Comparison of ENCODE assay signal across 16 cellular contexts in the genomic region with DNA sequence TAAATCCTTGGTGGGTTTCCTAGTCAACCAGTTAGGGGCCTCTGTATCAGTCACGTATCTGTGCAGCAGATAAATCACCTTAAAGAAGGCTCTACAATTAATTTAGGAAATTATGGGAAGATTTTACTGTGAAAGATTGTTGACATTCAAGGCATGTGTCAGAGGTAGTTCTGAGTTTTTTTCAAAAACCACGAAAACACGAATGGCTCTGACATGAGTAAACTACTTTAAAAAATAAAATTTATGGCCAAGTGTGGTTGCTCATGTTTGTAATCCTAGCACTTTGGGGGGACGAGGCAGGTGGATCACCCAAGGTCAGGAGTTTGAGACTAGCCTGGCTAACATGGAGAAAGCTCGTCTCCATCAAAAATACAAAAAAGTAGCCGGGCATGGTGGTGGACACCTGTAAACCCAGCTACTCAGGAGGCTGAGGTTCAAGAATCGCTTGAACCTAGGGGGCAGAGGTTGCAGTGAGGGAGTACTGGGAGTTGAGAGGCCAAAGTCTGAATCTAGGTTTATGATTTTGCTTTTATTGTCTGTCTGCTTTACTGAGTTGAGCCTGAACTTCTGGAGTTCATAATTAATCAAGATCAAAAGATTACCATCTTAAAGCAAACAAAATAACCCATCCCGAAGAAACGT.
DNase-seq lines count a peak whose midpoint lies in the region; ATAC-seq and TF ChIP-seq lines count a peak whose summit lies in the region.
"Had no signal": no experiment of that assay in that cellular context is flagged by ENCODE, and none has a peak within 500 bp of the region (broad histone marks: within the 10 kb centered on the region; RNA-seq: fewer than 3 reads in every experiment).

No MANE protein-coding gene starts in this region.

- H3K27me3 ChIP-seq in PC-9 (ENCODE audit: insufficient read depth, low read depth) (no peaks in the 10 kb centered on the region), aorta (ENCODE audit: control insufficient read depth in 1 of 2, insufficient read depth in 2 of 2, low read length in 1 of 2) (no peaks in the 10 kb centered on the region)
- H3K27me3 ChIP-seq: cardiac muscle cell, Peyer's patch, suprapubic skin had no signal

- H3K27ac Mint-ChIP-seq in neural crest cell (ENCODE audit: unreplicated experiment), result peak overlapping the region; percentile 31
- H3K27ac Mint-ChIP-seq: CD8-positive, alpha-beta memory T cell had no signal

- H4K20me1 ChIP-seq in PC-9 (ENCODE audit: insufficient read depth), result peaks cover 15% of the 10 kb centered on the region

- no peak overlapping the region for H2AFZ ChIP-seq in PC-9

- TF ChIP-seq CTCF in PC-9 (conservative IDR thresholded peaks at IDR 0.05) (no peak), epithelial cell of esophagus (IDR thresholded peaks at IDR 0.05; ENCODE audit: insufficient read depth, low read depth, low read length, missing control alignments) (no peak), neural crest cell (conservative IDR thresholded peaks at IDR 0.05) (no peak)

- H3K9me3 ChIP-seq in PC-9 (ENCODE audit: insufficient read depth, low read depth) (no peaks in the 10 kb centered on the region), aorta (ENCODE audit: control insufficient read depth, low read length) (no peaks in the 10 kb centered on the region)
- H3K9me3 ChIP-seq: Peyer's patch, suprapubic skin had no signal

- CTCF ChIA-PET in PC-9 (lab: Charles Lee), result no interaction called here

- ATAC-seq in HG02798 (IDR thresholded peaks at IDR 0.05; ENCODE audit: poor library complexity, unreplicated experiment) (no peak), aorta (ENCODE audit: low FRiP score) (no peak)

- H3F3A ChIP-seq in PC-9 (ENCODE audit: insufficient read depth, low read depth), result peaks cover 11% of the 10 kb centered on the region; the same call in 1 of the 2 replicates

- intact Hi-C loops in PC-9 (cut with micrococcal nuclease; ENCODE audit: unreplicated experiment) (no loop called here), aorta (cut with DNase I) (no loop called here)

- POLR2A ChIA-PET in PC-9 (lab: Charles Lee; ENCODE audit: unreplicated experiment), result no interaction called here

- peaks cover 26% of the 10 kb centered on the region for H3K4me1 ChIP-seq in PC-9 (replicated peaks; ENCODE audit: insufficient read depth)
- H3K4me1 ChIP-seq in aorta (ENCODE audit: control insufficient read depth in 1 of 2, insufficient read depth in 2 of 2, low read length in 2 of 2), result peaks cover 0 to 14% of the 10 kb centered on the region in 2 donors

- H3K27ac ChIP-seq in PC-9 (peak overlapping the region; percentile 51), aorta (ENCODE audit: low read depth in 1 of 2, low read length in 2 of 2) (no peak overlapping the region)
- H3K27ac ChIP-seq: cardiac muscle cell, suprapubic skin had no signal

- H3K36me3 ChIP-seq in PC-9 (ENCODE audit: low read depth) (no peaks in the 10 kb centered on the region; the same call in 1 of the 2 replicates), aorta (ENCODE audit: control insufficient read depth in 1 of 2, insufficient read depth in 2 of 2, low read length in 1 of 2) (no peaks in the 10 kb centered on the region)
- H3K36me3 ChIP-seq: cardiac muscle cell, Peyer's patch, suprapubic skin had no signal

- DNase-seq in EL, result peak; percentile 25
- no peak for DNase-seq in PC-9
- peak; percentile 30 for DNase-seq in epithelial cell of esophagus (ENCODE audit: low read depth)
- DNase-seq in neural crest cell (ENCODE audit: low read depth, low spot score), result no peak
- DNase-seq in H4 (ENCODE audit: low spot score), result no peak
- no peak for DNase-seq in superior temporal gyrus (ENCODE audit: extremely low spot score)
- no peak for DNase-seq in aorta
- DNase-seq: activated CD4-positive, alpha-beta T cell treated with anti-CD3 and anti-CD28 coated beads for 4 hours; CD8-positive, alpha-beta memory T cell; erythroblast; NCI-H1694; stimulated activated CD4-positive, alpha-beta T cell treated with anti-CD3 and anti-CD28 coated beads, Interleukin-12 subunit alpha, Interleukin-12 subunit beta, amount 100 ng/mL, for 4 hours had no signal

- no peaks in the 10 kb centered on the region for H3K9me3 Mint-ChIP-seq in neural crest cell
- H3K9me3 Mint-ChIP-seq: CD8-positive, alpha-beta memory T cell had no signal

- peak overlapping the region; percentile 38; the same call in 1 of the 2 replicates for H3K4me2 ChIP-seq in PC-9

- H3K27me3 Mint-ChIP-seq in neural crest cell (ENCODE audit: low read depth), result no peaks in the 10 kb centered on the region

- H3K4me3 Mint-ChIP-seq in neural crest cell, result no peak overlapping the region
- H3K4me3 Mint-ChIP-seq: CD8-positive, alpha-beta memory T cell had no signal

- no TSS peak for BruUV-seq in PC-9 (replicated peaks; lab: Mats Ljungman, UMichigan)

- 93 to 94% methylated on average over 9 of the region's 9 CpGs for WGBS in aorta, 2 donors

- H3K4me1 Mint-ChIP-seq in neural crest cell, result peaks cover 50% of the 10 kb centered on the region
- H3K4me1 Mint-ChIP-seq: CD8-positive, alpha-beta memory T cell had no signal

- no peak overlapping the region for H3K4me3 ChIP-seq in PC-9
- no peak overlapping the region for H3K4me3 ChIP-seq in epithelial cell of esophagus (ENCODE audit: low read length)
- no peak overlapping the region for H3K4me3 ChIP-seq in aorta (ENCODE audit: low read length in 2 of 2)
- H3K4me3 ChIP-seq: cardiac muscle cell, Peyer's patch, suprapubic skin had no signal

- no peaks in the 10 kb centered on the region for H3K9me2 ChIP-seq in PC-9 (ENCODE audit: insufficient read depth)

- H3K79me2 ChIP-seq in PC-9 (ENCODE audit: low read depth), result peaks cover 89% of the 10 kb centered on the region

- no peaks in the 10 kb centered on the region for H3K36me3 Mint-ChIP-seq in neural crest cell (ENCODE audit: low read depth)
- H3K36me3 Mint-ChIP-seq: CD8-positive, alpha-beta memory T cell had no signal

Comparison
In these comparisons a context has a peak if more than half of its experiments do, and no peak if none do; other contexts are left out.
1. DNase-seq: peak in EL (single experiment) and epithelial cell of esophagus (single experiment); none in PC-9 (0 of 2), neural crest cell (single experiment), H4 (single experiment), superior temporal gyrus (single experiment) and aorta (0 of 2).